Comparison of ENCODE assay signal across 8 cellular contexts in the genomic region with DNA sequence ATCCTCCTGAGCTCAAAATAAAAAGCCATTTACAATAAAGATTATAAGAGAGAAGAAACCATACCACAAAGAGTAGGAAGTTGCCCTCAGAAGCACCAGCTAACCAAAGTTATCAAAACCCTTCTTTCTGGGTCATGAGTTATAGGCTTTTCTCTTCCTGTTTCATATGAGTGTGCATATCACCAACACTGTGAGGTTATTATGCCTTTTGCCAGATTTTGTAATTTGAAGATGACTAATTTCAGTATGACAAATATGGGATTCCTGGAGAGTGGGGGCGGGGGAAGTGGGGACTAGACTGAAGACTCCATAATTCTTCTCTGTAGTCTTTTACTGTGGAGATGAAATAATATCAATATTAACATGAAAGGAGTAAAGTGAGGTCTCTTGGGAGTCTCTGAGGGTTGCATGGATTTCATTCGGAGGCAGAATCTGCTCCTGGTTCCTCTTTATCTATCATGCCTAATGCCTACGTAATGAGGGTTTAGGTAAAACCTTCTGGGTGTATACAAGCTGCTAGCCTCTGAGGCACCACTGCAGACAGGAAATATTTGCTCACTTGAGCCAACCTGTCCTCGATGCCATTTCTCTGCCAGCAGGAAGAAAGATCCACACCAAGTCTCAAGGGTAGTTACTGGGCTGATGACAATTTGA. TPM values are rescaled to one million over a fixed set of nuclear protein-coding genes. Genes with fewer than 3 reads are reported as not detected.
DNase-seq lines count a peak whose midpoint lies in the region; ATAC-seq and TF ChIP-seq lines count a peak whose summit lies in the region.

No MANE protein-coding gene starts in this region.

- H3K4me2 ChIP-seq in fibroblast of lung (ENCODE audit: extremely low read depth, insufficient read depth, low read length), result peak overlapping the region; percentile 69

- H3K36me3 Mint-ChIP-seq in endothelial cell (ENCODE audit: low read depth, unreplicated experiment), result peaks cover 9% of the 10 kb centered on the region

- H2AFZ ChIP-seq in fibroblast of lung (ENCODE audit: low read length), result peak overlapping the region; percentile 10

- TF ChIP-seq CTCF in fibroblast of lung (conservative IDR thresholded peaks at IDR 0.05 in 1 of 2, IDR thresholded peaks at IDR 0.05 in 1 of 2; ENCODE audit: low read depth in 1 of 2, low read length in 2 of 2), result no peak
- TF ChIP-seq CTCF in endothelial cell (IDR thresholded peaks at IDR 0.05; ENCODE audit: unreplicated experiment), result no peak

- peak; percentile 26 for ATAC-seq in GM21786 (IDR thresholded peaks at IDR 0.05; ENCODE audit: unreplicated experiment)

- no peaks in the 10 kb centered on the region for H3K36me3 ChIP-seq in fibroblast of lung (ENCODE audit: control insufficient read depth, insufficient read depth, low read length)
- H3K36me3 ChIP-seq in skeletal muscle tissue (ENCODE audit: control insufficient read depth in 3 of 3, insufficient read depth in 3 of 3, low read length in 3 of 3), result peaks cover 7 to 13% (median 10%) of the 10 kb centered on the region in 3 donors

- peak overlapping the region in 2 of 4 experiments; percentile 15 for H3K4me3 ChIP-seq in fibroblast of lung (replicated peaks in 1 of 4; ENCODE audit: control extremely low read depth in 1 of 4, insufficient read depth in 1 of 4, low read depth in 3 of 4, low read length in 4 of 4)
- H3K4me3 ChIP-seq in skeletal muscle tissue (ENCODE audit: low read length in 3 of 3), result peak overlapping the region in 1 of 3 donors; percentile 44

- peaks cover 15% of the 10 kb centered on the region for H3K4me1 Mint-ChIP-seq in endothelial cell (ENCODE audit: unreplicated experiment)

- no peaks in the 10 kb centered on the region for H4K20me1 ChIP-seq in fibroblast of lung (ENCODE audit: control insufficient read depth, extremely low read depth, insufficient read depth, low read length)

- no peaks in the 10 kb centered on the region for H3K9me3 Mint-ChIP-seq in endothelial cell (ENCODE audit: unreplicated experiment)

- no peak overlapping the region for H3K27ac Mint-ChIP-seq in endothelial cell (ENCODE audit: unreplicated experiment)

- H3K27me3 ChIP-seq in fibroblast of lung (ENCODE audit: control insufficient read depth, insufficient read depth, low read length), result no peaks in the 10 kb centered on the region
- H3K27me3 ChIP-seq in skeletal muscle tissue (ENCODE audit: control insufficient read depth in 3 of 3, insufficient read depth in 3 of 3, low read length in 3 of 3), result no peaks in the 10 kb centered on the region

- H3K9ac ChIP-seq in fibroblast of lung (ENCODE audit: insufficient read depth, low read length) (no peak overlapping the region), skeletal muscle tissue (ENCODE audit: low read depth in 1 of 3, low read length in 3 of 3) (peak overlapping the region in 1 of 3 donors; percentile 34)

- DNase-seq in Caki2 (ENCODE audit: low read depth) (peak; percentile 63), NCI-H460 (ENCODE audit: extremely low read depth, low read depth) (peak; percentile 3), fibroblast of lung (ENCODE audit: low read depth in 2 of 2) (peak; percentile 78 to 87), HuH-7 (ENCODE audit: low spot score) (no peak), endothelial cell (ENCODE audit: low spot score) (no peak)
- peak; percentile 68 for DNase-seq in activated CD8-positive, alpha-beta memory T cell treated with anti-CD3 and anti-CD28 coated beads, Interleukin-2, amount 50 U/mL, for 48 hours

- H3K27ac ChIP-seq in fibroblast of lung (ENCODE audit: insufficient read depth, low read length), result peak overlapping the region; percentile 97
- peak overlapping the region; percentile 100 for H3K27ac ChIP-seq in skeletal muscle tissue (ENCODE audit: low read depth, low read length)

- H3K4me1 ChIP-seq in fibroblast of lung (ENCODE audit: control insufficient read depth, extremely low read depth, insufficient read depth, low read length) (peaks cover 29% of the 10 kb centered on the region), skeletal muscle tissue (ENCODE audit: control insufficient read depth in 3 of 3, insufficient read depth in 3 of 3, low read length in 3 of 3) (peaks cover 28 to 33% (median 32%) of the 10 kb centered on the region in 3 donors)

- in situ Hi-C loops in Caki2 (cut with HindIII; ENCODE audit: low pct_unique_long_range_greater_than_20kb, low sequenced_read_pairs), result no loop called here

- peaks cover 7% of the 10 kb centered on the region for H3K79me2 ChIP-seq in fibroblast of lung (ENCODE audit: control insufficient read depth, insufficient read depth, low read length)

- H3K27me3 Mint-ChIP-seq in endothelial cell (ENCODE audit: unreplicated experiment), result peaks cover 10% of the 10 kb centered on the region

- H3K4me3 Mint-ChIP-seq in endothelial cell (ENCODE audit: unreplicated experiment), result no peak overlapping the region

- H3K9me3 ChIP-seq in fibroblast of lung (ENCODE audit: control insufficient read depth, insufficient read depth, low read depth, low read length), result no peaks in the 10 kb centered on the region
- H3K9me3 ChIP-seq in skeletal muscle tissue (ENCODE audit: control insufficient read depth in 3 of 3, low read length in 3 of 3), result no peaks in the 10 kb centered on the region

RNA-seq across cellular contexts. Expression of a gene that starts 2.1 kb away (rescaled TPM):
- total RNA-seq in Caki2 (2014; rRNA removed; shearing (Covaris generic); ENCODE audit: low replicate concordance), result 0.46 and 0.54 TPM in 2 replicates
- total RNA-seq in NCI-H460 (2014; rRNA removed; shearing (Covaris generic)), result 1.3 and 1.6 TPM in 2 replicates
- 0.75 and 1.7 TPM in 2 replicates for polyA plus RNA-seq in NCI-H460 (2014; cell fraction: nucleus; rRNA removed)
- total RNA-seq in fibroblast of lung, result 2.8 and 8.6 TPM in 2 replicates
- 9.2 and 40.2 TPM in 2 replicates for polyA plus RNA-seq in fibroblast of lung
- polyA plus RNA-seq in fibroblast of lung (2012), result 4.8 and 21.0 TPM in 2 replicates
- 9.8 and 64.1 TPM in 2 replicates for polyA minus RNA-seq in fibroblast of lung (ENCODE audit: low replicate concordance)
- 4.2 TPM for total RNA-seq in skeletal muscle tissue
- 5.0 TPM for total RNA-seq in endothelial cell (ENCODE audit: unreplicated experiment)

RNA-seq across cellular contexts. Expression of a gene that starts 5.3 kb away (rescaled TPM):
- total RNA-seq in Caki2 (2014; rRNA removed; shearing (Covaris generic); ENCODE audit: low replicate concordance), result 26.6 and 26.8 TPM in 2 replicates
- 54.7 and 58.4 TPM in 2 replicates for total RNA-seq in NCI-H460 (2014; rRNA removed; shearing (Covaris generic))
- 31.6 and 32.6 TPM in 2 replicates for polyA plus RNA-seq in NCI-H460 (2014; cell fraction: nucleus; rRNA removed)
- 36.7 and 50.2 TPM in 2 replicates for total RNA-seq in fibroblast of lung
- 56.9 and 64.2 TPM in 2 replicates for polyA plus RNA-seq in fibroblast of lung
- polyA plus RNA-seq in fibroblast of lung (2012), result 44.8 and 46.8 TPM in 2 replicates
- polyA minus RNA-seq in fibroblast of lung (ENCODE audit: low replicate concordance), result 15.4 and 17.2 TPM in 2 replicates
- 27.7 TPM for total RNA-seq in skeletal muscle tissue
- 28.4 TPM for total RNA-seq in endothelial cell (ENCODE audit: unreplicated experiment)

RNA-seq across cellular contexts. Expression of a gene that starts 48.9 kb away (rescaled TPM):
- total RNA-seq in Caki2 (2014; rRNA removed; shearing (Covaris generic); ENCODE audit: low replicate concordance), result 0.44 TPM in 1 of 2 replicates, not detected in the other
- 0.72 and 1.3 TPM in 2 replicates for total RNA-seq in NCI-H460 (2014; rRNA removed; shearing (Covaris generic))
- 2.2 and 5.6 TPM in 2 replicates for polyA plus RNA-seq in NCI-H460 (2014; cell fraction: nucleus; rRNA removed)
- total RNA-seq in fibroblast of lung, result 0.77 and 1.2 TPM in 2 replicates
- 0.73 and 0.95 TPM in 2 replicates for polyA plus RNA-seq in fibroblast of lung
- 0.69 and 0.73 TPM in 2 replicates for polyA plus RNA-seq in fibroblast of lung (2012)
- 2.0 TPM in 1 of 2 replicates, not detected in the other for polyA minus RNA-seq in fibroblast of lung (ENCODE audit: low replicate concordance)
- total RNA-seq in skeletal muscle tissue, result 1.6 TPM
- total RNA-seq in endothelial cell (ENCODE audit: unreplicated experiment), result 1.6 TPM

Comparison
In these comparisons a context has a peak if more than half of its experiments do, and no peak if none do; other contexts are left out.
1. DNase-seq: peak in Caki2 (single experiment), NCI-H460 (single experiment), activated CD8-positive, alpha-beta memory T cell treated with anti-CD3 and anti-CD28 coated beads, Interleukin-2, amount 50 U/mL, for 48 hours (single experiment) and fibroblast of lung (2 of 2); none in HuH-7 (single experiment) and endothelial cell (single experiment).